Comparison of ENCODE assay signal across 27 cellular contexts in genomic region chr1:51532853-51533252, GRCh38.
"Had no signal": no experiment of that assay in that cellular context is flagged by ENCODE, and none has a peak within 500 bp of the region (broad histone marks: within the 10 kb centered on the region; RNA-seq: fewer than 3 reads in every experiment).

No MANE protein-coding gene starts in this region.

- H3K4me3 ChIP-seq: colonic mucosa, esophagus squamous epithelium, gastrocnemius medialis, heart right ventricle, left lung, lower lobe of right lung had no signal

- H3K27ac Mint-ChIP-seq: dendritic cell treated with granulocyte-macrophage colony-stimulating factor and Interleukin-4, amounts not matched to agents 40 ng/mL and 50 ng/mL, for 4 days; endodermal cell; mesothelial cell of epicardium; naive thymus-derived CD4-positive, alpha-beta T cell had no signal

- DNase-seq: colonic mucosa; cortex of kidney; effector CD8-positive, alpha-beta T cell; effector memory CD8-positive, alpha-beta T cell; endodermal cell; erythroblast; esophagus squamous epithelium; foreskin fibroblast; foreskin melanocyte; gastrocnemius medialis; glutamatergic neuron; head of caudate nucleus; heart right ventricle; hippocampal formation; left cardiac atrium; left lung; left ventricle myocardium superior; lower lobe of right lung; mesenchymal stem cell; naive thymus-derived CD4-positive, alpha-beta T cell had no signal

- ATAC-seq: effector memory CD8-positive, alpha-beta T cell; esophagus mucosa; gastrocnemius medialis; heart right ventricle; left cardiac atrium; left ventricle myocardium superior; lower lobe of right lung; naive thymus-derived CD4-positive, alpha-beta T cell had no signal

- H3K36me3 Mint-ChIP-seq: mesothelial cell of epicardium; naive thymus-derived CD4-positive, alpha-beta T cell had no signal

- FAIRE-seq: endometrium, islet of Langerhans, keratinocyte had no signal

- H3K27me3 Mint-ChIP-seq: dendritic cell treated with granulocyte-macrophage colony-stimulating factor and Interleukin-4, amounts not matched to agents 40 ng/mL and 50 ng/mL, for 4 days; effector memory CD8-positive, alpha-beta T cell; naive thymus-derived CD4-positive, alpha-beta T cell had no signal

- H3K9me3 Mint-ChIP-seq: dendritic cell treated with granulocyte-macrophage colony-stimulating factor and Interleukin-4, amounts not matched to agents 40 ng/mL and 50 ng/mL, for 4 days; effector memory CD8-positive, alpha-beta T cell; mesothelial cell of epicardium; naive thymus-derived CD4-positive, alpha-beta T cell had no signal

- H3K27me3 ChIP-seq: colonic mucosa, esophagus squamous epithelium, gastrocnemius medialis, heart right ventricle, left lung had no signal

- H3K4me1 ChIP-seq: colonic mucosa, lower lobe of right lung had no signal

- H3K9me3 ChIP-seq: colonic mucosa, esophagus squamous epithelium, gastrocnemius medialis, left lung, lower lobe of right lung had no signal

- H3K4me3 Mint-ChIP-seq: dendritic cell treated with granulocyte-macrophage colony-stimulating factor and Interleukin-4, amounts not matched to agents 40 ng/mL and 50 ng/mL, for 4 days; effector memory CD8-positive, alpha-beta T cell; endodermal cell; mesothelial cell of epicardium; naive thymus-derived CD4-positive, alpha-beta T cell had no signal

- H3K36me3 ChIP-seq: colonic mucosa, esophagus squamous epithelium, gastrocnemius medialis, heart right ventricle, left lung, lower lobe of right lung had no signal

- H3K4me1 Mint-ChIP-seq: endodermal cell had no signal

- H3K27ac ChIP-seq: colonic mucosa, epithelial cell of prostate, esophagus squamous epithelium, gastrocnemius medialis, heart right ventricle, left lung, lower lobe of right lung had no signal
